24 cellular contexts compared by ENCODE assay signal in the genomic region with DNA sequence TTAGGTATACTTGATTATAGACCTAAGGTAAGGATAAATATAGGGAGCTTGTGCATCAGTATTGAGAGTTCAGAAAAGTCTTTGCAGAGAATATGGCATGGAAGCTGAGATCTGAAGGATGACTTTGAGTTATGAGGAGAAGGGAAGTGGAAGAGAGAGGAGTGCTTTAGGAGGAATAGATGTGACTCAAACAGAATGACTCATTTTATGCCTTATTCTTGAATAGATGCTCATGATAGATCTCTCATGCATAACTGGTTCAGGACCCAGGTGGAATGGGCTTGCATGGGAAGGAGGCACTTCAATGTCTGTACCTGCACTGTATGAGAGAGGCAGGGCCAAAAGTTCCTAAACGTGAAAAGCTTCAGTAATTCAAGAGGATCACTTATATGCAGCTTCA.
DNase-seq lines count a peak whose midpoint lies in the region; ATAC-seq and TF ChIP-seq lines count a peak whose summit lies in the region.
"Had no signal": no experiment of that assay in that cellular context is flagged by ENCODE, and none has a peak within 500 bp of the region (broad histone marks: within the 10 kb centered on the region; RNA-seq: fewer than 3 reads in every experiment).

No MANE protein-coding gene starts in this region.

- no peaks in the 10 kb centered on the region for H3K27me3 ChIP-seq in kidney epithelial cell (ENCODE audit: control insufficient read depth, insufficient read depth, low read length)
- H3K27me3 ChIP-seq: cardiac muscle cell, gastrocnemius medialis, testis, vagina had no signal

- no peak overlapping the region for H3K4me3 ChIP-seq in kidney epithelial cell (ENCODE audit: low read depth, low read length)
- H3K4me3 ChIP-seq: cardiac muscle cell, gastrocnemius medialis, HAP-1, testis, vagina had no signal

- DNase-seq in AG08395 (ENCODE audit: low spot score) (peak; percentile 3), HT1080 (ENCODE audit: low read depth) (peak; percentile 73), astrocyte of the hippocampus (ENCODE audit: low read depth, low spot score) (peak; percentile 1), kidney epithelial cell (ENCODE audit: low read depth) (peak; percentile 19), middle frontal gyrus (ENCODE audit: extremely low spot score, low spot score) (no peak), midbrain (lab: John Stamatoyannopoulos, UW) (no peak)
- DNase-seq: activated CD4-positive, alpha-beta T cell treated with anti-CD3 and anti-CD28 coated beads, Interleukin-2, amount 50 U/mL, for 48 hours; activated effector memory CD4-positive, alpha-beta T cell treated with anti-CD3 and anti-CD28 coated beads, Interleukin-2, amount 50 U/mL, for 16 hours; CD4-positive, CD25-positive, alpha-beta regulatory T cell; gastrocnemius medialis; left colon; natural killer cell; NCI-H1436 treated with DMSO at 0.1 percent for 48 hours; NCI-H2171; NCI-H774; stimulated activated CD4-positive, alpha-beta T cell treated with anti-CD3 and anti-CD28 coated beads, Interleukin-1b, Interleukin-23, amount 100 ng/mL, for 48 hours; testis had no signal

- TF ChIP-seq CTCF in kidney epithelial cell (IDR thresholded peaks at IDR 0.05; ENCODE audit: insufficient read depth, low read length, poor library complexity, severe bottlenecking), result no peak

- H3K36me3 ChIP-seq in kidney epithelial cell (ENCODE audit: control insufficient read depth, insufficient read depth, low read length), result no peaks in the 10 kb centered on the region
- H3K36me3 ChIP-seq: cardiac muscle cell, gastrocnemius medialis, HAP-1, vagina had no signal

- ATAC-seq in GM21390 (IDR thresholded peaks at IDR 0.05; ENCODE audit: unreplicated experiment) (no peak), HG03457 (IDR thresholded peaks at IDR 0.05; ENCODE audit: unreplicated experiment) (no peak)
- ATAC-seq: gastrocnemius medialis; HepG2; left colon; natural killer cell; stimulated activated memory B cell treated with anti-CD40 and anti-IgM and Interleukin-4, amounts not matched to agents 10 μg/mL and 1 μg/mL and 100 μg/mL, for 72 hours had no signal

Comparison
In these comparisons a context has a peak if more than half of its experiments do, and no peak if none do; other contexts are left out.
1. DNase-seq: peak in AG08395 (single experiment), HT1080 (single experiment), astrocyte of the hippocampus (single experiment) and kidney epithelial cell (single experiment); none in middle frontal gyrus (single experiment) and midbrain (single experiment).